In the genomic region with DNA sequence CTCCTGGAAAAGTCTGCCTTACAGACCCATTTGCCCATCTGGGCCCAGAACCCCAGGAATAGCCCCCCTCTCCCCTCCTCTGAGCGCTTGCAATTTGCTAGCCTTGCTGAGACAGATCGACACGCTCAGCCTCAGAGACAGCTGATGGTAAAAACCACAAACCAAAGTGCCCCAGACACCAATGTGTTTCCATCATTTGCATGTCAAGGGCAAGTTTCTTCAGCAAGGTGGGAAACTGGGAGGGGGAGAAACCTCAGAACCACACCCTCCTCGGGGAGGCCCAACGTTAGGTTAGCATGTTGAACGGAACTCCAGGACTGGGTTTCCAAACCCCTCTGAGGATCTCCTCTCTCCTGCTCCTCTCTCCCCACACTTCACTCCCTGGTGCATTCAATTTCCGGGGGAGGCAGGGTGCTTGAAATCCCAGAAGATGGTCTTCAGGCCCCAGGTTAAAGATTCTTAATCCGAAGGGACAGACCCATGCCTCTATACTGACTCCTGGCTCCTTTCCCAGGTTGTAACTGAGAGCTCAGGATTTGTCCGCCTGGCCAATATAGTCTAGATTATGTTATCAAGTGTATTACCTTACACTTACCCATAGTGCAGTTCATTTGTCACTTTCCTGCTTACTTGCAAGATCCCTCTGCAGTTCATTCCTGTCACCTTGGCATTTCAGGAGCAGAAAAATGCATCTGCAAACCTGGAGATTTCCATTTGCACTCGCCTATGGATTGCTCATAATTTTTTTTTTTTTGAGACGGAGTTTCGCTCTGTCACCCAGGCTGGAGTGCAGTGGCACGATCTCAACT, we compare ENCODE assay signal across 8 cellular contexts. TPM values are rescaled to one million over a fixed set of nuclear protein-coding genes. Genes with fewer than 3 reads are reported as not detected.
DNase-seq lines count a peak whose midpoint lies in the region; ATAC-seq, FAIRE-seq and TF ChIP-seq lines count a peak whose summit lies in the region.

No MANE protein-coding gene starts in this region.

- H3K27ac Mint-ChIP-seq in Caco-2 (ENCODE audit: unreplicated experiment): no peak overlapping the region
- H3K27ac Mint-ChIP-seq in activated CD8-positive, alpha-beta T cell treated with anti-CD3 and anti-CD28 coated beads for 36 hours: no peak overlapping the region

- TF ChIP-seq CTCF in Caco-2 (IDR thresholded peaks at IDR 0.05; ENCODE audit: insufficient read depth in 1 of 2, low read depth in 1 of 2, low read length in 1 of 2, severe bottlenecking in 1 of 2, unreplicated experiment in 1 of 2): no peak
- no peak for TF ChIP-seq CTCF in activated CD8-positive, alpha-beta T cell treated with anti-CD3 and anti-CD28 coated beads for 36 hours (IDR thresholded peaks at IDR 0.05)

- no peaks in the 10 kb centered on the region for H3K27me3 Mint-ChIP-seq in Caco-2 (ENCODE audit: insufficient read depth, unreplicated experiment)
- peaks cover 34% of the 10 kb centered on the region for H3K27me3 Mint-ChIP-seq in activated CD8-positive, alpha-beta T cell treated with anti-CD3 and anti-CD28 coated beads for 36 hours

- peaks cover 44% of the 10 kb centered on the region for H3K4me1 ChIP-seq in Caco-2

- peaks cover 35% of the 10 kb centered on the region for H3K4me1 Mint-ChIP-seq in Caco-2 (ENCODE audit: low read depth, unreplicated experiment)
- peaks cover 17% of the 10 kb centered on the region for H3K4me1 Mint-ChIP-seq in activated CD8-positive, alpha-beta T cell treated with anti-CD3 and anti-CD28 coated beads for 36 hours (ENCODE audit: low read depth)

- CTCF ChIA-PET in Caco-2 (lab: Charles Lee): interaction anchor here (1.8 kb wide), 1 partner anchor 64 kb away, joined by 10 read pairs; no protein-coding TSS in a partner anchor
- CTCF ChIA-PET in activated CD8-positive, alpha-beta T cell treated with anti-CD3 and anti-CD28 coated beads for 36 hours (lab: Charles Lee): interaction anchor here (1.0 to 5.4 kb wide), 8 partner anchors 9 to 95 kb away, joined by 3 to 26 read pairs (median 6); no protein-coding TSS in a partner anchor

- H3K36me3 Mint-ChIP-seq in Caco-2 (ENCODE audit: insufficient read depth, unreplicated experiment): peaks cover 8% of the 10 kb centered on the region
- no peaks in the 10 kb centered on the region for H3K36me3 Mint-ChIP-seq in activated CD8-positive, alpha-beta T cell treated with anti-CD3 and anti-CD28 coated beads for 36 hours (ENCODE audit: low read depth)

- ATAC-seq in GM19397 (IDR thresholded peaks at IDR 0.05; ENCODE audit: unreplicated experiment) (peak; percentile 73), left colon (peak; percentile 24)
- peak; percentile 65 for ATAC-seq in activated CD8-positive, alpha-beta T cell treated with anti-CD3 and anti-CD28 coated beads for 36 hours

- no peaks in the 10 kb centered on the region for H3K27me3 ChIP-seq in Caco-2 (replicated peaks; ENCODE audit: control insufficient read depth, insufficient read depth, low read length)

- H3K9me3 ChIP-seq in Caco-2: no peaks in the 10 kb centered on the region

- no peaks in the 10 kb centered on the region for H3K9me3 Mint-ChIP-seq in Caco-2 (ENCODE audit: unreplicated experiment)
- no peaks in the 10 kb centered on the region for H3K9me3 Mint-ChIP-seq in activated CD8-positive, alpha-beta T cell treated with anti-CD3 and anti-CD28 coated beads for 36 hours

- intact Hi-C loops in Caco-2 (cut with micrococcal nuclease; ENCODE audit: unreplicated experiment) (no loop called here), left colon (cut with DNase I, micrococcal nuclease) (no loop called here)
- intact Hi-C loops in activated CD8-positive, alpha-beta T cell treated with anti-CD3 and anti-CD28 coated beads for 36 hours (cut with micrococcal nuclease): no loop called here

- no TSS peak for BruUV-seq in Caco-2 (replicated peaks; lab: Mats Ljungman, UMichigan)

- H3K4me3 ChIP-seq in Caco-2 (ENCODE audit: low read depth, low read length): no peak overlapping the region

- no peaks in the 10 kb centered on the region for H3K36me3 ChIP-seq in Caco-2 (ENCODE audit: control insufficient read depth, insufficient read depth, low read length)

- H3K4me3 Mint-ChIP-seq in Caco-2 (ENCODE audit: unreplicated experiment): peak overlapping the region; percentile 70
- H3K4me3 Mint-ChIP-seq in activated CD8-positive, alpha-beta T cell treated with anti-CD3 and anti-CD28 coated beads for 36 hours: peak overlapping the region; percentile 49

- FAIRE-seq in HTR-8/SVneo (lab: Jason Lieb, UNC): peak; percentile 38

- DNase-seq in Caco-2 (peak in 1 of 2 experiments; percentile 26), HTR-8/SVneo (ENCODE audit: insufficient read length, low spot score) (no peak), left colon (no peak), ureter (ENCODE audit: low spot score) (peak; percentile 3), epidermal melanocyte (ENCODE audit: insufficient read length, low spot score) (no peak), NCI-H1694 (lab: John Stamatoyannopoulos, UW) (no peak)
- peak; percentile 69 for DNase-seq in activated CD8-positive, alpha-beta T cell treated with anti-CD3 and anti-CD28 coated beads for 36 hours

- POLR2A ChIA-PET in Caco-2 (lab: Charles Lee): interaction anchor here (1.1 kb wide), 1 partner anchor 53 kb away, joined by 4 read pairs; no protein-coding TSS in a partner anchor
- POLR2A ChIA-PET in activated CD8-positive, alpha-beta T cell treated with anti-CD3 and anti-CD28 coated beads for 36 hours (lab: Charles Lee): interaction anchor here (0.9 to 1.6 kb wide), 3 partner anchors 37 to 699 kb away, joined by 3 to 4 read pairs (median 3); no protein-coding TSS in a partner anchor

RNA-seq across cellular contexts. Expression of a gene that starts 1.3 kb away (rescaled TPM):
- total RNA-seq in Caco-2 (2022) (27.5 TPM in 2 replicates), left colon (10 to 100 TPM; 16.5 to 29.6 TPM), ureter (36.9 TPM)
- under 1 TPM; 0.29 to 0.40 TPM for total RNA-seq in activated CD8-positive, alpha-beta T cell treated with anti-CD3 and anti-CD28 coated beads for 36 hours

RNA-seq across cellular contexts. Expression of a gene that starts 31.5 kb away (rescaled TPM):
- total RNA-seq in Caco-2 (2022) (52.1 and 54.9 TPM in 2 replicates), left colon (10 to 100 TPM; 38.9 to 53.3 TPM), ureter (75.6 TPM)
- 10 to 100 TPM; 17.9 to 19.6 TPM for total RNA-seq in activated CD8-positive, alpha-beta T cell treated with anti-CD3 and anti-CD28 coated beads for 36 hours

RNA-seq across cellular contexts. Expression of a gene that starts 50.5 kb away (rescaled TPM):
- 308 and 325 TPM in 2 replicates for total RNA-seq in Caco-2 (2022)
- 100 to 1,000 TPM; 333 to 342 TPM for total RNA-seq in activated CD8-positive, alpha-beta T cell treated with anti-CD3 and anti-CD28 coated beads for 36 hours
- total RNA-seq in left colon: 100 to 1,000 TPM; 148 to 159 TPM
- 205 TPM for total RNA-seq in ureter

Comparison
In these comparisons a context has a peak if more than half of its experiments do, and no peak if none do; other contexts are left out.
1. DNase-seq: peak in activated CD8-positive, alpha-beta T cell treated with anti-CD3 and anti-CD28 coated beads for 36 hours (single experiment) and ureter (single experiment); none in HTR-8/SVneo (single experiment), left colon (0 of 2), epidermal melanocyte (single experiment) and NCI-H1694 (single experiment).
2. RNA of a gene that starts 1.3 kb away (total RNA-seq): 36.9 TPM in ureter (single experiment), 16.5 to 29.6 TPM in left colon and 27.5 TPM in Caco-2; 0.29 to 0.40 TPM in activated CD8-positive, alpha-beta T cell treated with anti-CD3 and anti-CD28 coated beads for 36 hours; every median in the first group is over 10 times any median in the second.
3. Peak in every context shown above with its lines, with median percentiles within 50 percentile points of each other: ATAC-seq.